ENCODE assay signal across 7 cellular contexts in genomic region chr4:123005126-123005525, GRCh38.
A peak's percentile ranks its signal among the peaks of the same experiment; 100 is the strongest.
DNase-seq lines count a peak whose midpoint lies in the region; TF ChIP-seq lines count a peak whose summit lies in the region.
"Not testable (repeated sequence)": the region's sequence is repeated elsewhere in the genome, so short reads cannot be mapped to it uniquely, and the experiment has no call there.

No MANE protein-coding gene starts in this region.

- not testable (repeated sequence) for H3K4me1 Mint-ChIP-seq in progenitor cell of endocrine pancreas (ENCODE audit: low read depth)

- H3K27me3 ChIP-seq in KMS-11 (ENCODE audit: insufficient read depth, low read depth); thyroid gland: not testable (repeated sequence)

- H3K4me3 Mint-ChIP-seq in progenitor cell of endocrine pancreas (ENCODE audit: low read depth): not testable (repeated sequence)

- H3K36me3 Mint-ChIP-seq in progenitor cell of endocrine pancreas (ENCODE audit: insufficient read depth): peaks cover 16% of the 10 kb centered on the region

- DNase-seq in ACHN (peak; percentile 25), epithelial cell of proximal tubule (ENCODE audit: low read depth) (peak; percentile 15), left kidney (ENCODE audit: low read depth, low spot score) (peak; percentile 12), thyroid gland (peak; percentile 83 to 85)
- not testable (repeated sequence) for DNase-seq in RWPE1 (ENCODE audit: low spot score); progenitor cell of endocrine pancreas (ENCODE audit: low spot score, unreplicated experiment)

- H3K9me3 Mint-ChIP-seq in progenitor cell of endocrine pancreas (ENCODE audit: low read depth): peaks cover 15% of the 10 kb centered on the region

- H3K27ac Mint-ChIP-seq in progenitor cell of endocrine pancreas: peak overlapping the region; percentile 12

- H3K4me3 ChIP-seq in KMS-11 (IDR thresholded peaks at IDR 0.05; ENCODE audit: insufficient read depth, low read depth, low read length); epithelial cell of proximal tubule (ENCODE audit: low read depth, low read length); thyroid gland (replicated peaks in 1 of 3): not testable (repeated sequence)

- H2AFZ ChIP-seq in KMS-11 (ENCODE audit: low read depth): not testable (repeated sequence)

- intact Hi-C loops in thyroid gland (cut with DNase I): not testable (repeated sequence)

- H3K4me1 ChIP-seq in KMS-11 (ENCODE audit: low read depth, poor library complexity, severe bottlenecking) (peaks cover 32% of the 10 kb centered on the region), thyroid gland (peaks cover 9 to 16% of the 10 kb centered on the region in 2 donors)

- in situ Hi-C loops in ACHN (cut with HindIII; ENCODE audit: low pct_ligation_motif_present, low pct_unique_long_range_greater_than_20kb, low sequenced_read_pairs): not testable (repeated sequence)

- POLR2A ChIA-PET in RWPE1 (lab: Yijun Ruan, JAX; ENCODE audit: low non-redundant PET): not testable (repeated sequence)

- not testable (repeated sequence) for H3K9ac ChIP-seq in KMS-11

- peaks cover 13% of the 10 kb centered on the region; the same call in 1 of the 2 replicates for H3K79me2 ChIP-seq in KMS-11 (ENCODE audit: insufficient read depth, low read depth)

- 30 to 52% methylated on average over 3 of the region's 3 CpGs for WGBS in thyroid gland, 2 donors

- CTCF ChIA-PET in RWPE1 (lab: Yijun Ruan, JAX): not testable (repeated sequence)

- not testable (repeated sequence) for H3K36me3 ChIP-seq in KMS-11 (ENCODE audit: insufficient read depth); thyroid gland

- TF ChIP-seq CTCF in KMS-11 (conservative IDR thresholded peaks at IDR 0.05; ENCODE audit: low read depth, low read length); RWPE1 (conservative IDR thresholded peaks at IDR 0.05; ENCODE audit: low read depth); epithelial cell of proximal tubule (conservative IDR thresholded peaks at IDR 0.05; ENCODE audit: low read depth, low read length); progenitor cell of endocrine pancreas (IDR thresholded peaks at IDR 0.05; ENCODE audit: unreplicated experiment); thyroid gland (IDR thresholded peaks at IDR 0.05): not testable (repeated sequence)

- peak overlapping the region; percentile 34 for H3K4me2 ChIP-seq in KMS-11

- not testable (repeated sequence) for H4K20me1 ChIP-seq in KMS-11 (ENCODE audit: insufficient read depth)

- not testable (repeated sequence) for H3K27me3 Mint-ChIP-seq in progenitor cell of endocrine pancreas

- H3K9me3 ChIP-seq in thyroid gland: not testable (repeated sequence)

- not testable (repeated sequence) for TF ChIP-seq POLR2A in thyroid gland (IDR thresholded peaks at IDR 0.05)

- peak overlapping the region; percentile 3; the same call in 1 of the 2 replicates for H3K27ac ChIP-seq in KMS-11
- peak overlapping the region; percentile 55 for H3K27ac ChIP-seq in RWPE1
- peak overlapping the region; percentile 71 to 84 (median 76) for H3K27ac ChIP-seq in thyroid gland

Comparison
In these comparisons a context has a peak if more than half of its experiments do, and no peak if none do; other contexts are left out.
1. H3K27ac ChIP-seq: peak in every context shown above with its lines; median percentile 76 in thyroid gland; 55 in RWPE1; 3 in KMS-11.